Comparison of ENCODE assay signal across 1 cellular context in the genomic region with DNA sequence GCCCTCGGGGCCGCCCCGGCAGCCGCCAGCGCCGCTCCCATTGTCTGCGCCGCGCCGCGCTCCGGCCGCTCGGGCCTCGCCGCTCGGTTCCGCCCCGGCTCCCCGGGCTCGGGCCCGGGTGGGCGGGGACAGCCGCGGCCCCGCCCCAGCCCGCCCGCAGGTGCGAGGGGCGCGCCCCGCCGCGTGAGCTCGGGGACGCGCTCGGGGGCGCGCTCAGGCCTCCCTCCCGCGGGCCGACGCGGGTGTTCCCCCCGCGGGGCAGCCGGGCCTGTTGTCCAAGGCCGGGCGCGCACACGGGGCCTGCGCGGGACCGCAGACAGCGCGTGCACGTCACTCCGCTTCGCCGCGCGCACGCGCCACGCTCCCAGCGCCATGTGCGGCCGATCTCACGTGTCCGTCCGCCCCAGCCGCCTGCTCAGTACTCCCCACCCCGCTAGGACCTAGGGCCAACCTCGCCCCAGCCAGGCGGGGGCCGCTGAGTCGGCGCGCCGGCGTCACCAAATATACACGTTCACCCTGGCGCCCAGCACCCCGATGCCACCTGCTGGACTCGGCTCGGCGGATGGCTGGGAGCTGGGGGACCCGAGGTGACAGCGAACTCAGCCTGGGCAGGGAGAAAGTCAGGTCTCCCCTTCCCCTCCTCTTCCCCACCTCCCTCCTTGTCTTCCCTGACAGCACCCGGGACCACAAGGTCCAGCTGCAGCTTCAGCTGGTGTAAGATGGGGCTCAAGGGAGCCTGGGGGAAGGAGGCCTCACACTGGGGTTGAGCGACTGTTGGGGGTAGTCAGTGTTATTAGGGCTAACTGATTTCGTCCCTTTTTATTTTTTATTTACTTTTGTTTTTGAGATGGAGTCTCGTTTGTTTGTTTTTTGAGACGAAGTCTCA.
TF ChIP-seq lines count a peak whose summit lies in the region.

No MANE protein-coding gene starts in this region.

TF ChIP-seq in endothelial cell of umbilical vein, 7 proteins besides CTCF, POLR2A, EP300 and RAD21:
- TF ChIP-seq JUN (IDR thresholded peaks at IDR 0.05; ENCODE audit: borderline replicate concordance, insufficient read depth, insufficient read length, low read depth) (no peak), FOS (IDR thresholded peaks at IDR 0.05; ENCODE audit: borderline replicate concordance, insufficient read depth, low read length) (no peak), EZH2 (IDR thresholded peaks at IDR 0.05; ENCODE audit: borderline replicate concordance, low read depth, low read length, severe bottlenecking) (no peak), MYC (IDR thresholded peaks at IDR 0.05; ENCODE audit: low read depth, low read length) (peak; percentile 52), POLR2AphosphoS5 (IDR thresholded peaks at IDR 0.05; ENCODE audit: insufficient read depth, low read depth, low read length) (peak; percentile 69), GATA2 (IDR thresholded peaks at IDR 0.05; ENCODE audit: insufficient read depth, insufficient read length, low read depth, low read length) (no peak)
- TF ChIP-seq, protein P1, sequence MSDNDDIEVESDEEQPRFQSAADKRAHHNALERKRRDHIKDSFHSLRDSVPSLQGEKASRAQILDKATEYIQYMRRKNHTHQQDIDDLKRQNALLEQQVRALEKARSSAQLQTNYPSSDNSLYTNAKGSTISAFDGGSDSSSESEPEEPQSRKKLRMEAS (IDR thresholded peaks at IDR 0.05; ENCODE audit: insufficient read depth, insufficient read length), result peak; percentile 93
TF ChIP-seq in endothelial cell of umbilical vein: peak in this region for 3.
